In the genomic region with DNA sequence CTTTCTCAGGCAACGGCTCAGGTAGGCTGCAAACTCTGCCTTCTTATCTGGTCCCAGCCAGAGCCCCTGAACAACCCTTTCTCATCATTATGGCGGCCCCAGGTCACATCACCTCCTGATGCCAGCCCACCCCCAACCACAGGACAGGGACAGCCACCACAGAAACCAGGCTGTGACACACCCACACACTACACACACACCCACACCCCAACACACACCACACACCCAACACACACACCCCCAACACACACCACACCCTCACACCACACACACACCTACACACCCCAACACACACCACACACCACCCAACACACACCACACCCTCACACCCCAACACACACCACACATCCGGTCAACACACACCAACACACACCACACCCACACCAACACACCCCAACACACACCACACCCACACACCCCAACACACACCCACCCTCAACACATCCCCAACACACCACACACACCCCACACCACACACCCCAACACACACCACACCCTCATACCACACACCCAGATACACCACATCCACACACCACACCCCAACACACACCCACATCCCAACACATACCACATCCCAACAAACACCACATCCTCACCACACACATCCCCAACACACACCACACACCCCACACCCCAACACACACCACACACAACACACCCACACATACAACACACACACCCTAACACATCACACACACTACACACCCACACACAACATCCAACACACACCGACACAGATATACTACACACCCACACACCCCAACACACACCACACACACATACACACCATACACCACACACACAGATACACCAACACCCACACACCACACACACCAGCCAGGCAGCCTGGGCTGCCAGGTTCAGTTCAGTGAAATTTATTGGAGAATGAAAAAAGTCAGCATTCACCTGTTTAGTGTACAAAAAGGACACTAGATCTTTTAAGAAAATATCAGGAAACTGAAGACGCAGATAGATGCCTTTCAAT, we compare ENCODE assay signal across 1 cellular context.
TF ChIP-seq lines count a peak whose summit lies in the region.

No MANE protein-coding gene starts in this region.

TF ChIP-seq in H1, 55 proteins besides CTCF, POLR2A, EP300 and RAD21:
- TF ChIP-seq PHF8 (conservative IDR thresholded peaks at IDR 0.05; ENCODE audit: low read depth, low read length) = no peak
- no peak for TF ChIP-seq RBBP5 (IDR thresholded peaks at IDR 0.05; ENCODE audit: borderline replicate concordance, low read depth, low read length)
- no peak for TF ChIP-seq SIRT6 (IDR thresholded peaks at IDR 0.05; ENCODE audit: low read length)
- TF ChIP-seq SIN3A (conservative IDR thresholded peaks at IDR 0.05 in 1 of 2, IDR thresholded peaks at IDR 0.05 in 1 of 2; ENCODE audit: low read depth in 1 of 2, low read length in 2 of 2) = no peak
- no peak for TF ChIP-seq SP2 (IDR thresholded peaks at IDR 0.05; ENCODE audit: low read length)
- no peak for TF ChIP-seq SAP30 (IDR thresholded peaks at IDR 0.05; ENCODE audit: insufficient read depth, insufficient replicate concordance, low read length)
- TF ChIP-seq CBX5 (IDR thresholded peaks at IDR 0.05; ENCODE audit: low read depth, low read length) = no peak
- TF ChIP-seq KDM1A (IDR thresholded peaks at IDR 0.05; ENCODE audit: borderline replicate concordance, low read length) = peak; percentile 3; the same call in 1 of the 2 replicates
- no peak for TF ChIP-seq SUZ12 (IDR thresholded peaks at IDR 0.05; ENCODE audit: low read length)
TF ChIP-seq in H1: peak in this region for 1.
